In genomic region chr15:90994417-90995311, GRCh38 we compare ENCODE assay signal across 8 cellular contexts. TPM values are rescaled to one million over a fixed set of nuclear protein-coding genes. Genes with fewer than 3 reads are reported as not detected.
DNase-seq lines count a peak whose midpoint lies in the region; ATAC-seq and TF ChIP-seq lines count a peak whose summit lies in the region.

Gene PRC1 (minus strand): TSS chr15:90994535. CDS start chr15:90994417, 118 bp downstream.

- ATAC-seq in HG02610 (IDR thresholded peaks at IDR 0.05; ENCODE audit: unreplicated experiment): peak; percentile 95
- peak; percentile 99 to 100 for ATAC-seq in activated naive CD4-positive, alpha-beta T cell treated with anti-CD3 and anti-CD28 coated beads, Interleukin-2, amount 50 U/mL, for 72 hours
- peak; percentile 100 for ATAC-seq in omental fat pad (ENCODE audit: low FRiP score)
- ATAC-seq in thoracic aorta (ENCODE audit: insufficient number of reproducible peaks, low FRiP score, low read depth): peak; percentile 98

- H3K27ac ChIP-seq in thoracic aorta: peak within 1 kb of the TSS; percentile 82 to 92

- peaks cover 4% of the 10 kb centered on the region for H3K36me3 ChIP-seq in thoracic aorta

- H3K4me1 ChIP-seq in thoracic aorta (ENCODE audit: control insufficient read depth in 1 of 2, low read depth in 2 of 2): peaks cover 3 to 10% of the 10 kb centered on the region in 2 donors

- peak within 1 kb of the TSS; percentile 96 to 100 for H3K27ac Mint-ChIP-seq in activated naive CD4-positive, alpha-beta T cell treated with anti-CD3 and anti-CD28 coated beads, Interleukin-2, amount 50 U/mL, for 72 hours

- H3K27me3 ChIP-seq in thoracic aorta (replicated peaks; ENCODE audit: insufficient read depth): no peaks in the 10 kb centered on the region

- H3K9me3 ChIP-seq in thoracic aorta: no peaks in the 10 kb centered on the region

- no peak for TF ChIP-seq CTCF in omental fat pad (IDR thresholded peaks at IDR 0.05)
- no peak for TF ChIP-seq CTCF in thoracic aorta (IDR thresholded peaks at IDR 0.05)

- H3K9me3 Mint-ChIP-seq in activated naive CD4-positive, alpha-beta T cell treated with anti-CD3 and anti-CD28 coated beads, Interleukin-2, amount 50 U/mL, for 72 hours: no peaks in the 10 kb centered on the region

- H3K36me3 Mint-ChIP-seq in activated naive CD4-positive, alpha-beta T cell treated with anti-CD3 and anti-CD28 coated beads, Interleukin-2, amount 50 U/mL, for 72 hours: peaks cover 15 to 42% of the 10 kb centered on the region in 2 donors

- DNase-seq in NCI-H1092 treated with DMSO at 0.1 percent for 48 hours (lab: John Stamatoyannopoulos, UW) (peak; percentile 94), SKM-1 (lab: John Stamatoyannopoulos, UW; ENCODE audit: unreplicated experiment) (peak; percentile 92), glomerular endothelial cell (ENCODE audit: extremely low read depth, low read depth, low spot score) (peak; percentile 57), omental fat pad (ENCODE audit: low spot score) (peak; percentile 85), thoracic aorta (ENCODE audit: low spot score) (peak; percentile 92)
- DNase-seq in activated naive CD4-positive, alpha-beta T cell treated with anti-CD3 and anti-CD28 coated beads, Interleukin-2, amount 50 U/mL, for 72 hours (ENCODE audit: low spot score in 2 of 2): peak; percentile 98 to 99

- H3K4me3 ChIP-seq in GM08714 (ENCODE audit: low read length): peak within 1 kb of the TSS; percentile 98
- H3K4me3 ChIP-seq in thoracic aorta: peak within 1 kb of the TSS; percentile 91

RNA-seq across cellular contexts. Expression of gene PRC1, which starts in this region (rescaled TPM):
- total RNA-seq in activated naive CD4-positive, alpha-beta T cell treated with anti-CD3 and anti-CD28 coated beads, Interleukin-2, amount 50 U/mL, for 72 hours: 100 to 1,000 TPM; 115 to 233 TPM
- total RNA-seq in glomerular endothelial cell (27.9 and 61.4 TPM in 2 replicates), omental fat pad (10 to 100 TPM in 2 of 4 donors, 1 to 10 TPM in 2; 3.5 to 26.2 (median 11.9) TPM), thoracic aorta (10 to 100 TPM in 1 of 2 donors, 1 to 10 TPM in 1; 5.1 to 20.5 TPM)

Comparison
In these comparisons a context has a peak if more than half of its experiments do, and no peak if none do; other contexts are left out.
1. Peak in every context shown above with its lines: DNase-seq, ATAC-seq, H3K4me3 ChIP-seq and H3K27ac ChIP-seq.